Comparison of ENCODE assay signal across 1 cellular context in the genomic region with DNA sequence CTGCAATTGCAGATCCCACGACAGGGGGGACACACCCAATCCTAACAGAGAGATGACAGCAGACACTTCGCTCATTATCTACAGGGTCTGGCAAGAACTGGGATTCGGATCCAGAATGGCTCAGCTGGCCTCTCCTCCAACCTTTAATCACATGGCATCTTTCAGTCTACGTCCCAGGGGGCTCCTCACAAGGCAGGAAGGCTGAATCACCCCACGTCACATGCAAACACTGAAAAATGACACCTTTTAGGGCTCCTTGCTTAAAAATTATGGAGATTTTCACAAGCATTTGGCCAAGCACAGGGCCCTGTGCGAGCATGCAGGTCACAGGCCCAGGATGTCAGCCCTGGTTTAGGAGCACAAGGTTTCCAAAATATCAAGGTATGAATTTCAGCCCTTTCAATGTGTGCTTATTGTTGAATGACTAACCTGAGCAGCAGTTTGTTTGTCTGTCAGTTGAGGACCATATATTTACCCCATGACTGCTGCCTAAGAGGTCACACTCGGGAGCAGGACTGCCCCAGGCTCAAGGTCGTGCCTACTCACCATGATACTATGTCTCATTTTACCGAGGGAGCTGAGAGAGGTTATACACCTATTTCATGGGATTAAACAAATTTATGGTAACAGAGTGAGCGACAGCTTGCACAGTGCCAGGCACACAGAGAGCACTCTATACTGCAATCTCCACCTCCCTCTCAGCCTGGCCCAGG.
TF ChIP-seq lines count a peak whose summit lies in the region.

No MANE protein-coding gene starts in this region.

TF ChIP-seq in WTC11, 78 proteins besides CTCF, POLR2A, EP300 and RAD21 (continued from another document):
- TF ChIP-seq TP53 (CRISPR knock-in tag; IDR thresholded peaks at IDR 0.05), result no peak
- no peak for TF ChIP-seq ZNF219 (CRISPR knock-in tag; IDR thresholded peaks at IDR 0.05; ENCODE audit: borderline replicate concordance)
- TF ChIP-seq, protein P1, sequence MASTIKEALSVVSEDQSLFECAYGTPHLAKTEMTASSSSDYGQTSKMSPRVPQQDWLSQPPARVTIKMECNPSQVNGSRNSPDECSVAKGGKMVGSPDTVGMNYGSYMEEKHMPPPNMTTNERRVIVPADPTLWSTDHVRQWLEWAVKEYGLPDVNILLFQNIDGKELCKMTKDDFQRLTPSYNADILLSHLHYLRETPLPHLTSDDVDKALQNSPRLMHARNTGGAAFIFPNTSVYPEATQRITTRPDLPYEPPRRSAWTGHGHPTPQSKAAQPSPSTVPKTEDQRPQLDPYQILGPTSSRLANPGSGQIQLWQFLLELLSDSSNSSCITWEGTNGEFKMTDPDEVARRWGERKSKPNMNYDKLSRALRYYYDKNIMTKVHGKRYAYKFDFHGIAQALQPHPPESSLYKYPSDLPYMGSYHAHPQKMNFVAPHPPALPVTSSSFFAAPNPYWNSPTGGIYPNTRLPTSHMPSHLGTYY (CRISPR knock-in tag; IDR thresholded peaks at IDR 0.05), result no peak
- TF ChIP-seq, protein P2, sequence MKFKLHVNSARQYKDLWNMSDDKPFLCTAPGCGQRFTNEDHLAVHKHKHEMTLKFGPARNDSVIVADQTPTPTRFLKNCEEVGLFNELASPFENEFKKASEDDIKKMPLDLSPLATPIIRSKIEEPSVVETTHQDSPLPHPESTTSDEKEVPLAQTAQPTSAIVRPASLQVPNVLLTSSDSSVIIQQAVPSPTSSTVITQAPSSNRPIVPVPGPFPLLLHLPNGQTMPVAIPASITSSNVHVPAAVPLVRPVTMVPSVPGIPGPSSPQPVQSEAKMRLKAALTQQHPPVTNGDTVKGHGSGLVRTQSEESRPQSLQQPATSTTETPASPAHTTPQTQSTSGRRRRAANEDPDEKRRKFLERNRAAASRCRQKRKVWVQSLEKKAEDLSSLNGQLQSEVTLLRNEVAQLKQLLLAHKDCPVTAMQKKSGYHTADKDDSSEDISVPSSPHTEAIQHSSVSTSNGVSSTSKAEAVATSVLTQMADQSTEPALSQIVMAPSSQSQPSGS (CRISPR knock-in tag; IDR thresholded peaks at IDR 0.05; ENCODE audit: borderline replicate concordance, low read depth), result no peak
- TF ChIP-seq PRRX2 (CRISPR knock-in tag; IDR thresholded peaks at IDR 0.05), result no peak
- TF ChIP-seq, protein P3, sequence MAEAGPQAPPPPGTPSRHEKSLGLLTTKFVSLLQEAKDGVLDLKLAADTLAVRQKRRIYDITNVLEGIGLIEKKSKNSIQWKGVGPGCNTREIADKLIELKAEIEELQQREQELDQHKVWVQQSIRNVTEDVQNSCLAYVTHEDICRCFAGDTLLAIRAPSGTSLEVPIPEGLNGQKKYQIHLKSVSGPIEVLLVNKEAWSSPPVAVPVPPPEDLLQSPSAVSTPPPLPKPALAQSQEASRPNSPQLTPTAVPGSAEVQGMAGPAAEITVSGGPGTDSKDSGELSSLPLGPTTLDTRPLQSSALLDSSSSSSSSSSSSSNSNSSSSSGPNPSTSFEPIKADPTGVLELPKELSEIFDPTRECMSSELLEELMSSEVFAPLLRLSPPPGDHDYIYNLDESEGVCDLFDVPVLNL (CRISPR knock-in tag; IDR thresholded peaks at IDR 0.05; ENCODE audit: borderline replicate concordance, low read depth), result no peak
- TF ChIP-seq, protein P4, sequence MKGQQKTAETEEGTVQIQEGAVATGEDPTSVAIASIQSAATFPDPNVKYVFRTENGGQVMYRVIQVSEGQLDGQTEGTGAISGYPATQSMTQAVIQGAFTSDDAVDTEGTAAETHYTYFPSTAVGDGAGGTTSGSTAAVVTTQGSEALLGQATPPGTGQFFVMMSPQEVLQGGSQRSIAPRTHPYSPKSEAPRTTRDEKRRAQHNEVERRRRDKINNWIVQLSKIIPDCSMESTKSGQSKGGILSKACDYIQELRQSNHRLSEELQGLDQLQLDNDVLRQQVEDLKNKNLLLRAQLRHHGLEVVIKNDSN (CRISPR knock-in tag; IDR thresholded peaks at IDR 0.05), result no peak
- no peak for TF ChIP-seq MYBL2 (CRISPR knock-in tag; IDR thresholded peaks at IDR 0.05)
- TF ChIP-seq STAT6 (CRISPR knock-in tag; conservative IDR thresholded peaks at IDR 0.05; ENCODE audit: low read depth), result no peak
- no peak for TF ChIP-seq ELF4 (CRISPR knock-in tag; IDR thresholded peaks at IDR 0.05; ENCODE audit: low read depth)
